Comparison of ENCODE assay signal across 13 cellular contexts in the genomic region with DNA sequence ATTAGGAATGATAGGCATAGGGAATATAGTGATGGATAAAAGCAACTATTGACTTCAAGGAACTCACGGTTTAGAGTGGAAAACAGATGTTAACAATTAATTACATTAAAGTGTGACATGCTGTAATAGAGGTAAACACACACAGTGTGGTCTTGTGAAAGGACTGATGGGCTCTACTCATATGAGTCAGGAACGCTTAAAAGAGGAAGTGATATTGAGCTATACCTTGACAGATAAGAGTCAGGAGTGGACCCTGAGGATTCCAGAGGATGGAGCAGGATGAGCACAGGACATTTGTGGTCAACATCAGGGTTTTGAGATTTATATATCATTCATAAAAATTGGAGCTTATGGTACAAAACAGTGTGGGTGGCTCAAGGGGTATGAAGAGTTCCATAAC. TPM values are rescaled to one million over a fixed set of nuclear protein-coding genes. Genes with fewer than 3 reads are reported as not detected.
DNase-seq lines count a peak whose midpoint lies in the region; ATAC-seq and TF ChIP-seq lines count a peak whose summit lies in the region.
"Had no signal": no experiment of that assay in that cellular context is flagged by ENCODE, and none has a peak within 500 bp of the region (broad histone marks: within the 10 kb centered on the region; RNA-seq: fewer than 3 reads in every experiment).

No MANE protein-coding gene starts in this region.

- no peaks in the 10 kb centered on the region for H3K9me3 Mint-ChIP-seq in osteocyte (ENCODE audit: unreplicated experiment)
- H3K9me3 Mint-ChIP-seq: memory B cell had no signal

- no peak for TF ChIP-seq CTCF in osteocyte (IDR thresholded peaks at IDR 0.05)

- no peaks in the 10 kb centered on the region for H3K4me1 Mint-ChIP-seq in osteocyte (ENCODE audit: unreplicated experiment)
- H3K4me1 Mint-ChIP-seq: memory B cell had no signal

- no peaks in the 10 kb centered on the region for H3K27me3 Mint-ChIP-seq in osteocyte (ENCODE audit: unreplicated experiment)
- H3K27me3 Mint-ChIP-seq: memory B cell had no signal

- DNase-seq in MV-4-11 (lab: John Stamatoyannopoulos, UW) (peak; percentile 10), osteocyte (ENCODE audit: extremely low spot score, unreplicated experiment) (no peak), NCI-H82 (lab: John Stamatoyannopoulos, UW) (no peak), NCI-H526 treated with DMSO at 0.1 percent for 48 hours (lab: John Stamatoyannopoulos, UW) (no peak), COLO829 (ENCODE audit: low spot score) (no peak)
- DNase-seq: hippocampal formation, NCI-H187 treated with DMSO at 0.1 percent for 48 hours, pancreas, T-helper 9 cell had no signal

- no peak overlapping the region for H3K27ac Mint-ChIP-seq in osteocyte (ENCODE audit: unreplicated experiment)
- H3K27ac Mint-ChIP-seq: memory B cell had no signal

- ATAC-seq in GM18861 (IDR thresholded peaks at IDR 0.05; ENCODE audit: unreplicated experiment): peak; percentile 99
- ATAC-seq in GM21447 (IDR thresholded peaks at IDR 0.05; ENCODE audit: unreplicated experiment): peak; percentile 99
- ATAC-seq in HG03039 (IDR thresholded peaks at IDR 0.05; ENCODE audit: unreplicated experiment): peak; percentile 90
- ATAC-seq: pancreas had no signal

- peaks cover 35% of the 10 kb centered on the region for H3K36me3 Mint-ChIP-seq in osteocyte (ENCODE audit: unreplicated experiment)

- no peak overlapping the region for H3K4me3 Mint-ChIP-seq in osteocyte (ENCODE audit: unreplicated experiment)
- H3K4me3 Mint-ChIP-seq: memory B cell had no signal

RNA-seq across cellular contexts. Expression of a gene that starts 11.0 kb away (rescaled TPM):
- 17.9 and 18.4 TPM in 2 replicates for total RNA-seq in osteocyte

RNA-seq across cellular contexts. Expression of a gene that starts 53.4 kb away (rescaled TPM):
- 9.4 and 10.3 TPM in 2 replicates for total RNA-seq in osteocyte
